Comparison of ENCODE assay signal across 10 cellular contexts in the genomic region with DNA sequence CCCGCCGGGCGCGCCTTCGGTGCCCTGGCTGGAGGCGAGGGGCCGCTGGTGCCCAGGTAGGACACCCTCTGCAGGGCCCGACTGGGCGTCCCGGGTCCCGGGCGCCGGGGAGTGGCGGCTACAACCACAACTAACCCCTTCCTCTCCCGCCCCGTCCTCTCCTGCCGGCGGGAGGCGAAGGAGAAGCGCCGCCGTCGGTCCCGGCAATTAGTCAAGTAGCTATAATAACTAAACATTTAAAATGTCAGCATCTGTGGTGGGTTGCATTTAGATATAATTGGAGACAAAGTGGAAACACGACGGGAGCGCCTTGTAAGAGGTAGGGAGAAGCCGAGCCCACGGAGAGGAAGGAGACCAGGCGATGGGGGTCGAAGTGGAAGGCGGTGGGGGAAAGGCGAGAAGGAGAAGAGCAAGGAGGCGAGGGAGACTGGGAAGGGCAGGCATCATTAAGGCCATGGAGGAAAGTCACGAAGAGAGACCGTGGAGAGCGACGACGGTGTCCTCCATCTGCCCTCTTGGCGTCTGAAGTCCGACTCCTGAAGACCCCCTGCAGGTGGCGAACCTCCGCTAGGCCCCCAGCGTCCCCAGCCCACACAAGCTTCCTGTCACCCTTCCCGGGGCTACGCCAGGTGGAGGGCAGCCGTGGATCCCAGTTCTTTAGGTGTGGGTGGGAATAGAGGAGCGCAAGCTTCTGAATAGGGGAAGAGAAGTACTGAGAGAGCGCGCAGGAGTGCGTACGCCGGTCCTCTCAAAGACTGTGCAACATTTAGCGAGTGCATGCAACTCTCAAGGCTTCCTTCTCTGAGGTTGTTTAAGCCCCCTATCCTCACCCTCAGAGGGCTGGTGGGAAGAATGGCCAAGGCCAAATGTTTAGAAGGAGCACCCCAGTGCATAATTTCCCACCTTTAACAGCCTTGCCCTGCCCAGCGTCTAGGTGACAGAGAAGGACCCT. TPM values are rescaled to one million over a fixed set of nuclear protein-coding genes. Genes with fewer than 3 reads are reported as not detected.
DNase-seq lines count a peak whose midpoint lies in the region; ATAC-seq and TF ChIP-seq lines count a peak whose summit lies in the region.
"Had no signal": no experiment of that assay in that cellular context is flagged by ENCODE, and none has a peak within 500 bp of the region (broad histone marks: within the 10 kb centered on the region; RNA-seq: fewer than 3 reads in every experiment).

No MANE protein-coding gene starts in this region.

- no peak for TF ChIP-seq CTCF in CD8-positive, alpha-beta T cell (IDR thresholded peaks at IDR 0.05)
- TF ChIP-seq CTCF in NB4 (IDR thresholded peaks at IDR 0.05; ENCODE audit: low read depth, low read length) (no peak), neural progenitor cell (IDR thresholded peaks at IDR 0.05) (no peak)

- peaks cover 55% of the 10 kb centered on the region for H3K27me3 Mint-ChIP-seq in CD8-positive, alpha-beta T cell (ENCODE audit: low read depth)
- H3K27me3 Mint-ChIP-seq in neural progenitor cell (ENCODE audit: insufficient read depth, low read depth): peaks cover 50% of the 10 kb centered on the region

- peak overlapping the region; percentile 17 for H3K4me3 ChIP-seq in CD8-positive, alpha-beta T cell (ENCODE audit: low read depth, low read length)
- no peak overlapping the region for H3K4me3 ChIP-seq in NB4 (ENCODE audit: low read depth, low read length)
- peak overlapping the region; percentile 52 for H3K4me3 ChIP-seq in ectodermal cell (ENCODE audit: insufficient read depth, low read depth, low read length)
- H3K4me3 ChIP-seq in neural progenitor cell: peak overlapping the region; percentile 64
- H3K4me3 ChIP-seq: K562 had no signal

- DNase-seq in CD8-positive, alpha-beta T cell: no peak
- DNase-seq in NB4 (ENCODE audit: low read depth) (peak; percentile 25), neural progenitor cell (ENCODE audit: low spot score) (peak; percentile 38), NCI-H1048 (lab: John Stamatoyannopoulos, UW) (no peak), NCI-H1417 treated with DMSO at 0.1 percent for 48 hours (lab: John Stamatoyannopoulos, UW) (no peak), iPS-NIHi7 (ENCODE audit: extremely low spot score) (no peak), ACHN (no peak)
- DNase-seq: testis had no signal

- H3K9ac ChIP-seq in neural progenitor cell: no peak overlapping the region

- POLR2A ChIA-PET in CD8-positive, alpha-beta T cell (lab: Charles Lee): no interaction called here

- H3K9me3 Mint-ChIP-seq in CD8-positive, alpha-beta T cell: peaks cover 11% of the 10 kb centered on the region
- peaks cover 2% of the 10 kb centered on the region for H3K9me3 Mint-ChIP-seq in neural progenitor cell

- H3K27ac Mint-ChIP-seq in CD8-positive, alpha-beta T cell: no peak overlapping the region
- no peak overlapping the region for H3K27ac Mint-ChIP-seq in neural progenitor cell

- H3K36me3 Mint-ChIP-seq in CD8-positive, alpha-beta T cell: no peaks in the 10 kb centered on the region
- no peaks in the 10 kb centered on the region for H3K36me3 Mint-ChIP-seq in neural progenitor cell

- CTCF ChIA-PET in CD8-positive, alpha-beta T cell (lab: Charles Lee): no interaction called here

- H3K4me2 ChIP-seq in neural progenitor cell: peak overlapping the region; percentile 92

- ATAC-seq in CD8-positive, alpha-beta T cell: peak; percentile 19
- ATAC-seq: K562 had no signal

- peaks cover 23% of the 10 kb centered on the region for H3F3A ChIP-seq in neural progenitor cell (ENCODE audit: low read depth)

- H3K27me3 ChIP-seq in CD8-positive, alpha-beta T cell (ENCODE audit: insufficient read depth, low read length): peaks cover 8% of the 10 kb centered on the region
- H3K27me3 ChIP-seq in ectodermal cell (ENCODE audit: control insufficient read depth, insufficient read depth, low read length, poor library complexity, severe bottlenecking): peaks cover 75% of the 10 kb centered on the region
- H3K27me3 ChIP-seq in neural progenitor cell: peaks cover 89% of the 10 kb centered on the region
- H3K27me3 ChIP-seq: testis had no signal

- no peaks in the 10 kb centered on the region for H3K79me2 ChIP-seq in neural progenitor cell (ENCODE audit: low read depth)

- H3K4me1 Mint-ChIP-seq in CD8-positive, alpha-beta T cell (ENCODE audit: low read depth): peaks cover 24% of the 10 kb centered on the region
- peaks cover 11% of the 10 kb centered on the region for H3K4me1 Mint-ChIP-seq in neural progenitor cell

- no peaks in the 10 kb centered on the region for H3K9me3 ChIP-seq in CD8-positive, alpha-beta T cell (ENCODE audit: low read length)
- no peaks in the 10 kb centered on the region for H3K9me3 ChIP-seq in ectodermal cell (ENCODE audit: control insufficient read depth, low read length)
- H3K9me3 ChIP-seq in neural progenitor cell (ENCODE audit: low read depth): no peaks in the 10 kb centered on the region
- H3K9me3 ChIP-seq: testis had no signal

- no peak for TF ChIP-seq POLR2A in NB4 (IDR thresholded peaks at IDR 0.05; ENCODE audit: extremely low read depth, insufficient read length)

- WGBS in ectodermal cell, 2 experiments: 5 to 6% methylated on average over 55 of the region's 55 CpGs

- H3K36me3 ChIP-seq in CD8-positive, alpha-beta T cell (ENCODE audit: insufficient read depth, low read length): no peaks in the 10 kb centered on the region
- H3K36me3 ChIP-seq in ectodermal cell (ENCODE audit: control insufficient read depth, insufficient read depth, low read length): no peaks in the 10 kb centered on the region
- no peaks in the 10 kb centered on the region for H3K36me3 ChIP-seq in neural progenitor cell

- in situ Hi-C loops in ACHN (cut with HindIII; ENCODE audit: low pct_ligation_motif_present, low pct_unique_long_range_greater_than_20kb, low sequenced_read_pairs): no loop called here

- H3K4me1 ChIP-seq in CD8-positive, alpha-beta T cell (ENCODE audit: insufficient read depth, low read length): peaks cover 21% of the 10 kb centered on the region
- H3K4me1 ChIP-seq in ectodermal cell (ENCODE audit: control insufficient read depth, insufficient read depth, low read length): peaks cover 7% of the 10 kb centered on the region
- peaks cover 9% of the 10 kb centered on the region for H3K4me1 ChIP-seq in neural progenitor cell

- intact Hi-C loops in CD8-positive, alpha-beta T cell (cut with DNase I, micrococcal nuclease): no loop called here

- peak overlapping the region; percentile 98 for H2AFZ ChIP-seq in neural progenitor cell (replicated peaks)

- no peak overlapping the region for H3K27ac ChIP-seq in CD8-positive, alpha-beta T cell (ENCODE audit: low read depth, low read length)
- H3K27ac ChIP-seq in ectodermal cell (ENCODE audit: insufficient read depth, low read depth, low read length, poor library complexity, severe bottlenecking) (no peak overlapping the region), neural progenitor cell (no peak overlapping the region)
- H3K27ac ChIP-seq: testis had no signal

- peak overlapping the region; percentile 71 for H3K4me3 Mint-ChIP-seq in CD8-positive, alpha-beta T cell
- H3K4me3 Mint-ChIP-seq in neural progenitor cell: peak overlapping the region; percentile 74

- H4K20me1 ChIP-seq in neural progenitor cell (ENCODE audit: low read depth): peaks cover 16% of the 10 kb centered on the region

RNA-seq across cellular contexts. Expression of a gene that starts 1.6 kb away (rescaled TPM):
- 1 to 10 TPM; 1.3 to 1.6 TPM for total RNA-seq in CD8-positive, alpha-beta T cell
- polyA plus RNA-seq in ectodermal cell (2013, experiment 1 of 4): 2.4 TPM
- polyA plus RNA-seq in ectodermal cell (2013, experiment 2 of 4): 2.5 TPM
- 2.1 TPM for polyA plus RNA-seq in ectodermal cell (2013, experiment 3 of 4)
- 2.3 TPM for polyA plus RNA-seq in ectodermal cell (2013, experiment 4 of 4)
- total RNA-seq in neural progenitor cell (ENCODE audit: low replicate concordance): 2.0 and 2.5 TPM in 2 replicates

Comparison
In these comparisons a context has a peak if more than half of its experiments do, and no peak if none do; other contexts are left out.
1. DNase-seq: peak in NB4 (single experiment) and neural progenitor cell (single experiment); none in CD8-positive, alpha-beta T cell (0 of 7), NCI-H1048 (single experiment), NCI-H1417 treated with DMSO at 0.1 percent for 48 hours (single experiment), iPS-NIHi7 (single experiment) and ACHN (single experiment).